ENCODE assay signal across 11 cellular contexts in the genomic region with DNA sequence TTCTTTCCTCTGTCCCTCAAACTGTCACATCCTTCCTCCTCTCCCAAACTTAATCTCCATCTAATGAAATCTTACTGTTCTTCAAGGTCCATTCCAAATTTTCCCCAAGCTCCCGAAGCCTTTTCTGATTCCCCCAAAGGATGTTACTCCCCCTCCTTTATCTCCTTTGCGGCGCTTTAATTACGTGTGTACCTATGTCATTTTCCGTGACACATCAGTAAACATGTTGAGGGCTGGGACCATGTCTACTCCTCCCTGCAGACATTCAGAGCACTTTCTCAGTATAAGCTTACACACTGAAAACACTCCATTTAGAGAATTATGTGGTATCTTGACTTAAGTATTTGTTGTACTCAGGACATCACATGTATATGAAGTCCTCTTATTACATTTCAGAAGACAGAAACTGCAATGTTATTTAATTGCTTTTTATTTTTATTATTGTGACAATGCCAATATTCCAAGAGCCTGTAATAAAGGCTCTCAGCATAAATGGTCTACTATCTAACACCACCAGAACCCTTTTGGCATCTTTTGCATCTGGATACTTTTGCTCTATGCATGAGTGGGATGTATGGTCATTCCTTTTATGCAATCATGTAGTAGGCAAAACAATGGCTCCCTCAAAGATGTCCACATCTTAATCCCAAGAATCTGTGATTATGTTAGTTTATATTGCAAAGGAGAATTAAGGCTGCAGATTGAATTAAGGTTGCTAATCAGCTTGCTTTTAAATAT. TPM values are rescaled to one million over a fixed set of nuclear protein-coding genes. Genes with fewer than 3 reads are reported as not detected.
DNase-seq lines count a peak whose midpoint lies in the region; TF ChIP-seq lines count a peak whose summit lies in the region.
"Had no signal": no experiment of that assay in that cellular context is flagged by ENCODE, and none has a peak within 500 bp of the region (broad histone marks: within the 10 kb centered on the region; RNA-seq: fewer than 3 reads in every experiment).

No MANE protein-coding gene starts in this region.

- H3K4me1 ChIP-seq in breast epithelium (no peaks in the 10 kb centered on the region), thymus (ENCODE audit: control insufficient read depth, insufficient read depth, low read length) (peaks cover 7% of the 10 kb centered on the region), BE2C (no peaks in the 10 kb centered on the region)

- H3K27ac ChIP-seq in breast epithelium, result no peak overlapping the region
- H3K27ac ChIP-seq in thymus (ENCODE audit: low read depth), result no peak overlapping the region
- H3K27ac ChIP-seq: testis had no signal

- H3K9me3 ChIP-seq in breast epithelium, result no peaks in the 10 kb centered on the region
- H3K9me3 ChIP-seq in thymus (ENCODE audit: control insufficient read depth), result no peaks in the 10 kb centered on the region
- no peaks in the 10 kb centered on the region for H3K9me3 ChIP-seq in BE2C
- H3K9me3 ChIP-seq: HAP-1, testis had no signal

- no peaks in the 10 kb centered on the region for H3K36me3 ChIP-seq in breast epithelium
- no peaks in the 10 kb centered on the region for H3K36me3 ChIP-seq in thymus (ENCODE audit: control insufficient read depth, insufficient read depth)
- H3K36me3 ChIP-seq in BE2C, result no peaks in the 10 kb centered on the region
- H3K36me3 ChIP-seq: HAP-1 had no signal

- H3K36me3 Mint-ChIP-seq in MCF 10A (ENCODE audit: insufficient read depth, unreplicated experiment) (peaks cover under 1% of the 10 kb centered on the region), chondrocyte (ENCODE audit: low read depth) (no peaks in the 10 kb centered on the region)

- H3K27me3 ChIP-seq in breast epithelium, result no peaks in the 10 kb centered on the region
- H3K27me3 ChIP-seq in thymus (ENCODE audit: control insufficient read depth, insufficient read depth), result no peaks in the 10 kb centered on the region
- H3K27me3 ChIP-seq in BE2C, result no peaks in the 10 kb centered on the region
- H3K27me3 ChIP-seq: testis had no signal

- intact Hi-C loops in MCF 10A (cut with micrococcal nuclease) (no loop called here), breast epithelium (cut with DNase I; ENCODE audit: low total_unique reads) (no loop called here)

- H3K27me3 Mint-ChIP-seq in MCF 10A (ENCODE audit: insufficient read depth, unreplicated experiment), result no peaks in the 10 kb centered on the region
- no peaks in the 10 kb centered on the region for H3K27me3 Mint-ChIP-seq in chondrocyte (ENCODE audit: low read depth)

- no peak for DNase-seq in MCF 10A (ENCODE audit: unreplicated experiment)
- no peak for DNase-seq in breast epithelium (ENCODE audit: low spot score in 2 of 2)
- DNase-seq in NCI-H82 (lab: John Stamatoyannopoulos, UW), result peak; percentile 70
- DNase-seq in chondrocyte (ENCODE audit: low spot score), result no peak
- no peak for DNase-seq in NOMO-1 treated with DMSO at 0.1 percent for 48 hours (lab: John Stamatoyannopoulos, UW; ENCODE audit: unreplicated experiment)
- no peak for DNase-seq in NCI-H1436 (lab: John Stamatoyannopoulos, UW)
- DNase-seq in BE2C, result no peak
- DNase-seq: testis had no signal

- H3K4me3 ChIP-seq in breast epithelium, result peak overlapping the region in 1 of 3 donors; percentile 97
- H3K4me3 ChIP-seq in thymus (ENCODE audit: low read length), result peak overlapping the region; percentile 77
- no peak overlapping the region for H3K4me3 ChIP-seq in BE2C (ENCODE audit: low read depth, low read length)
- H3K4me3 ChIP-seq: HAP-1 had no signal

- TF ChIP-seq CTCF in MCF 10A (IDR thresholded peaks at IDR 0.05; ENCODE audit: unreplicated experiment) (no peak), breast epithelium (IDR thresholded peaks at IDR 0.05) (no peak), chondrocyte (IDR thresholded peaks at IDR 0.05) (no peak), BE2C (IDR thresholded peaks at IDR 0.05; ENCODE audit: low read depth, low read length) (no peak)

- TF ChIP-seq POLR2A in breast epithelium (IDR thresholded peaks at IDR 0.05), result no peak

- H3K27ac Mint-ChIP-seq in MCF 10A (ENCODE audit: low read depth, unreplicated experiment) (no peak overlapping the region), chondrocyte (ENCODE audit: unreplicated experiment) (no peak overlapping the region)

- no TSS peak for BruUV-seq in MCF 10A (replicated peaks; lab: Mats Ljungman, UMichigan)

- peak overlapping the region; percentile 84 for H3K4me3 Mint-ChIP-seq in MCF 10A (ENCODE audit: unreplicated experiment)
- peak overlapping the region; percentile 35 for H3K4me3 Mint-ChIP-seq in chondrocyte (ENCODE audit: unreplicated experiment)

- POLR2A ChIA-PET in MCF 10A (lab: Yijun Ruan, JAX), result no interaction called here

- H3K4me1 Mint-ChIP-seq in MCF 10A (ENCODE audit: insufficient read depth, unreplicated experiment) (peaks cover 27% of the 10 kb centered on the region), chondrocyte (ENCODE audit: low read depth) (peaks cover 17% of the 10 kb centered on the region)

- H3K9me3 Mint-ChIP-seq in MCF 10A (ENCODE audit: unreplicated experiment) (no peaks in the 10 kb centered on the region), chondrocyte (ENCODE audit: low read depth) (no peaks in the 10 kb centered on the region)

- CTCF ChIA-PET in MCF 10A (lab: Yijun Ruan, JAX), result interaction anchor here (0.7 kb wide), 2 partner anchors 161 to 1020 kb away, joined by 3 read pairs; no protein-coding TSS in a partner anchor

- WGBS in thymus, result 97% methylated on average over 5 of the region's 5 CpGs

RNA-seq across cellular contexts. Expression of a gene that starts 1.8 kb away (rescaled TPM):
- 10.8 and 11.7 TPM in 2 replicates for total RNA-seq in MCF 10A (2022)
- 10 to 100 TPM in 2 of 3 donors, 1 to 10 TPM in 1; 6.9 to 10.4 (median 10.2) TPM for total RNA-seq in breast epithelium
- 9.4 to 11.7 TPM (median 9.9 TPM) in 3 replicates for total RNA-seq in chondrocyte
- polyA plus RNA-seq in thymus, result 38.8 TPM
- polyA plus RNA-seq in BE2C (2012; ENCODE audit: insufficient read depth, insufficient read length, low read depth), result 1.5 TPM
- polyA plus RNA-seq: neural cell had no signal

RNA-seq across cellular contexts. Expression of a gene that starts 26.0 kb away (rescaled TPM):
- total RNA-seq in MCF 10A (2022), result 3.0 and 3.5 TPM in 2 replicates
- total RNA-seq in breast epithelium, result 1 to 10 TPM; 4.6 to 6.6 (median 5.0) TPM
- 5.0 to 5.6 TPM (median 5.4 TPM) in 3 replicates for total RNA-seq in chondrocyte
- polyA plus RNA-seq in thymus, result 9.5 TPM
- polyA plus RNA-seq in BE2C (2012; ENCODE audit: insufficient read depth, insufficient read length, low read depth), result 0.54 TPM
- polyA plus RNA-seq: neural cell had no signal
